1 cellular context compared by ENCODE assay signal in the genomic region with DNA sequence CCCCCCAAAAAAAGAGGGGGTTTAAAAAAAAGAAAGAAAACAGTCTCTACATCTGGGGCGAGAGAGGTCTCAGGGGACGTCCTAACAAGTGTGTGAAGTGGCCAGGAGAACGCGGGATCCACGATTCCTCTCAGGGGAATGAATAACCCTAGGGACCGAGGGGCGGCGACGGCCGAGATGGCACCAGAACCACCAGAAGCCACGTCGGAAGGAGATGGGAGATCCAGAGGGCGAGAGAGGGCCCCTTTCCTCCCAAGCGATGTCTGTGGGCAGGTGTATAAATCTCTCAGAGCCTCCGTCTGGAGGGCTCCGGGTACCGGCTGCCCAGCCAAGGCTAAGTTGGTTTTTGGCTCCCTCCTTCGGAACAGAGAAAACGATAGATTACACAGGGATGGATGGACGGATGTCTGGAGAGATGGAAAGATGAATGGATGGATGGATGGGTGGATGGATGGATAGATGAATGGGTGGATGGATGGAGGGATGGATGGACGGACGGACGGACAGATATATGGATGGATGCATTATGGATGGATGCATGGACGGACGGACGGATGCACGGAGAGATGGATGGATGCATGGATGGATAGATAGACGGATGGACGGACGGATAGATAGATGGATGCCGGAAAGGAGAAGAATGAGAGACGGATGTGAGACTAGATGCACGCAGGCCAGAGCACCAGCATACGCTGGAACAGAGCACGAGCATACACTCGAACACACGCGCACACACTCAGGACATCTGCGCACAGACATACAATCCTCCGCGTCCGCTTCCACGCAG.
TF ChIP-seq lines count a peak whose summit lies in the region.

No MANE protein-coding gene starts in this region.

TF ChIP-seq in H1, 55 proteins besides CTCF, POLR2A, EP300 and RAD21:
- no peak for TF ChIP-seq ATF3 (IDR thresholded peaks at IDR 0.05; ENCODE audit: insufficient read depth, low read depth, low read length)
- TF ChIP-seq CEBPB (IDR thresholded peaks at IDR 0.05; ENCODE audit: low read depth, low read length), result no peak
- no peak for TF ChIP-seq TAF1 (IDR thresholded peaks at IDR 0.05; ENCODE audit: low read depth, low read length)
- peak; percentile 69 for TF ChIP-seq KDM1A (IDR thresholded peaks at IDR 0.05; ENCODE audit: borderline replicate concordance, low read length)
- 0 out of 2 replicates have a peak, but pooled peaks have one; percentile 4 for TF ChIP-seq E2F6 (IDR thresholded peaks at IDR 0.05)
- TF ChIP-seq SP4 (IDR thresholded peaks at IDR 0.05; ENCODE audit: low read length), result no peak
- no peak for TF ChIP-seq RXRA (IDR thresholded peaks at IDR 0.05; ENCODE audit: insufficient read depth, low read depth, low read length)
- no peak for TF ChIP-seq CREB1 (IDR thresholded peaks at IDR 0.05)
- TF ChIP-seq CTBP2 (IDR thresholded peaks at IDR 0.05; ENCODE audit: borderline replicate concordance, insufficient read depth, insufficient read length, low read length), result peak; percentile 38
- TF ChIP-seq PHF8 (conservative IDR thresholded peaks at IDR 0.05; ENCODE audit: low read depth, low read length), result no peak
- TF ChIP-seq RFX5 (IDR thresholded peaks at IDR 0.05; ENCODE audit: borderline replicate concordance, low read depth, low read length), result no peak
- TF ChIP-seq TBP (IDR thresholded peaks at IDR 0.05; ENCODE audit: low read depth, low read length), result no peak
- no peak for TF ChIP-seq NRF1 (IDR thresholded peaks at IDR 0.05; ENCODE audit: low read depth, low read length)
- no peak for TF ChIP-seq RNF2 (IDR thresholded peaks at IDR 0.05; ENCODE audit: borderline replicate concordance, low read depth, low read length, missing control alignments, poor library complexity, severe bottlenecking)
- no peak for TF ChIP-seq SRF (IDR thresholded peaks at IDR 0.05; ENCODE audit: low read depth, low read length)
- TF ChIP-seq SIRT6 (IDR thresholded peaks at IDR 0.05; ENCODE audit: low read length), result no peak
- TF ChIP-seq SUZ12 (IDR thresholded peaks at IDR 0.05; ENCODE audit: low read length), result peak; percentile 36; the same call in 1 of the 2 replicates
- TF ChIP-seq, protein P1, sequence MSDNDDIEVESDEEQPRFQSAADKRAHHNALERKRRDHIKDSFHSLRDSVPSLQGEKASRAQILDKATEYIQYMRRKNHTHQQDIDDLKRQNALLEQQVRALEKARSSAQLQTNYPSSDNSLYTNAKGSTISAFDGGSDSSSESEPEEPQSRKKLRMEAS (IDR thresholded peaks at IDR 0.05), result no peak
- no peak for TF ChIP-seq POLR2AphosphoS5 (IDR thresholded peaks at IDR 0.05; ENCODE audit: low read depth, low read length)
- TF ChIP-seq CHD2 (IDR thresholded peaks at IDR 0.05; ENCODE audit: low read length), result no peak
- TF ChIP-seq SAP30 (IDR thresholded peaks at IDR 0.05; ENCODE audit: insufficient read depth, insufficient replicate concordance, low read length), result no peak
- TF ChIP-seq SP2 (IDR thresholded peaks at IDR 0.05; ENCODE audit: low read length), result no peak
- no peak for TF ChIP-seq CBX8 (IDR thresholded peaks at IDR 0.05; ENCODE audit: borderline replicate concordance, low read depth, low read length)
- no peak for TF ChIP-seq KDM4A (IDR thresholded peaks at IDR 0.05; ENCODE audit: low read depth, low read length, severe bottlenecking)
- TF ChIP-seq TEAD4 (IDR thresholded peaks at IDR 0.05; ENCODE audit: low read depth, low read length), result no peak
- TF ChIP-seq MAFK (IDR thresholded peaks at IDR 0.05; ENCODE audit: low read depth, low read length), result no peak
- TF ChIP-seq SIN3A (conservative IDR thresholded peaks at IDR 0.05 in 1 of 2, IDR thresholded peaks at IDR 0.05 in 1 of 2; ENCODE audit: low read depth in 1 of 2, low read length in 2 of 2), result no peak
- TF ChIP-seq BRCA1 (IDR thresholded peaks at IDR 0.05; ENCODE audit: low read depth, low read length), result no peak
